1 cellular context compared by ENCODE assay signal in genomic region chr4:7610062-7610670, GRCh38.
TF ChIP-seq lines count a peak whose summit lies in the region.

No MANE protein-coding gene starts in this region.

TF ChIP-seq in GM23338, 12 proteins besides CTCF, POLR2A, EP300 and RAD21 (continued from another document):
- TF ChIP-seq REST (IDR thresholded peaks at IDR 0.05; ENCODE audit: unreplicated experiment): no peak
- no peak for TF ChIP-seq ZNF331 (CRISPR knock-in tag; IDR thresholded peaks at IDR 0.05; ENCODE audit: low read depth)
- TF ChIP-seq CREB1 (CRISPR knock-in tag; IDR thresholded peaks at IDR 0.05; ENCODE audit: low read depth): no peak
- no peak for TF ChIP-seq ZNF114 (CRISPR knock-in tag; IDR thresholded peaks at IDR 0.05)
- TF ChIP-seq POLR2AphosphoS5 (IDR thresholded peaks at IDR 0.05; ENCODE audit: low read depth): no peak
- TF ChIP-seq ETS1 (IDR thresholded peaks at IDR 0.05): no peak
- no peak for TF ChIP-seq ZNF462 (CRISPR knock-in tag; IDR thresholded peaks at IDR 0.05)
- TF ChIP-seq EZH2 (IDR thresholded peaks at IDR 0.05; ENCODE audit: low read depth, unreplicated experiment): no peak
- TF ChIP-seq NANOG (IDR thresholded peaks at IDR 0.05; ENCODE audit: borderline replicate concordance): no peak
- no peak for TF ChIP-seq JUNB (IDR thresholded peaks at IDR 0.05; ENCODE audit: unreplicated experiment)
- TF ChIP-seq STAT1 (IDR thresholded peaks at IDR 0.05; ENCODE audit: unreplicated experiment): no peak
